Comparison of ENCODE assay signal across 8 cellular contexts in genomic region chr1:69203166-69203565, GRCh38.
"Had no signal": no experiment of that assay in that cellular context is flagged by ENCODE, and none has a peak within 500 bp of the region (broad histone marks: within the 10 kb centered on the region; RNA-seq: fewer than 3 reads in every experiment).

No MANE protein-coding gene starts in this region.

- DNase-seq: GM23248, GOT3, H7, H9, HCEC 1CT, HFFc6 had no signal

- ATAC-seq: GM23338, HCT116 had no signal
